ENCODE assay signal across 13 cellular contexts in genomic region chr1:183019860-183020259, GRCh38. TPM values are rescaled to one million over a fixed set of nuclear protein-coding genes. Genes with fewer than 3 reads are reported as not detected.
DNase-seq lines count a peak whose midpoint lies in the region; ATAC-seq and TF ChIP-seq lines count a peak whose summit lies in the region.
"Had no signal": no experiment of that assay in that cellular context is flagged by ENCODE, and none has a peak within 500 bp of the region (broad histone marks: within the 10 kb centered on the region; RNA-seq: fewer than 3 reads in every experiment).

No MANE protein-coding gene starts in this region.

- H3K9me3 ChIP-seq in HCT116 (ENCODE audit: control insufficient read depth in 1 of 2, insufficient read depth in 1 of 2, low read depth in 1 of 2, low read length in 2 of 2) (no peaks in the 10 kb centered on the region), PC-9 (ENCODE audit: insufficient read depth, low read depth) (no peaks in the 10 kb centered on the region), esophagus muscularis mucosa (no peaks in the 10 kb centered on the region)
- H3K9me3 ChIP-seq: left lung had no signal

- H3K9ac ChIP-seq in HCT116 (ENCODE audit: low read length), result no peak overlapping the region
- H3K9ac ChIP-seq: parathyroid adenoma had no signal

- TF ChIP-seq RAD21 in HCT116 (IDR thresholded peaks at IDR 0.05; ENCODE audit: low read depth), result no peak; the same call in 1 of the 2 replicates

- H3K27ac ChIP-seq in HCT116 (ENCODE audit: low read depth, low read length), result no peak overlapping the region
- no peak overlapping the region for H3K27ac ChIP-seq in PC-9
- peak overlapping the region in 1 of 4 donors; percentile 26 for H3K27ac ChIP-seq in esophagus muscularis mucosa (replicated peaks in 1 of 4)
- H3K27ac ChIP-seq: left lung, parathyroid adenoma, SJSA1 had no signal

- no peaks in the 10 kb centered on the region for H4K20me1 ChIP-seq in HCT116 (ENCODE audit: insufficient read depth)
- H4K20me1 ChIP-seq in PC-9 (ENCODE audit: insufficient read depth), result no peaks in the 10 kb centered on the region

- intact Hi-C loops in HCT116 (cut with micrococcal nuclease), result loop anchor here (5.0 kb wide), 1 partner anchor 167 kb away; the partner anchor contains the start of gene LAMC2
- intact Hi-C loops in PC-9 (cut with micrococcal nuclease; ENCODE audit: unreplicated experiment), result loop anchor here (5.0 to 10.0 kb wide), 4 partner anchors 135 to 602 kb away; partner anchors contain the start of genes DHX9 and SMG7
- intact Hi-C loops in esophagus muscularis mucosa (cut with DNase I), result loop anchor here (2.0 to 5.0 kb wide), 2 partner anchors 55 to 217 kb away; no protein-coding TSS in a partner anchor

- H3K9me2 ChIP-seq in HCT116 (ENCODE audit: insufficient read depth) (no peaks in the 10 kb centered on the region), PC-9 (ENCODE audit: insufficient read depth) (no peaks in the 10 kb centered on the region)

- CTCF ChIA-PET in HCT116 (lab: Charles Lee), result interaction anchor here (1.2 to 1.5 kb wide), 2 partner anchors 49 to 57 kb away, joined by 3 to 5 read pairs; no protein-coding TSS in a partner anchor
- CTCF ChIA-PET in PC-9 (lab: Charles Lee), result interaction anchor here (1.1 kb wide), 1 partner anchor 215 kb away, joined by 3 read pairs; no protein-coding TSS in a partner anchor
- CTCF ChIA-PET in HEK293T (lab: Yijun Ruan, JAX), result interaction anchor here (0.7 kb wide), 1 partner anchor 215 kb away, joined by 4 read pairs; no protein-coding TSS in a partner anchor

- H3K4me3 ChIP-seq in HCT116 (replicated peaks in 1 of 2; ENCODE audit: low read depth in 1 of 2, low read length in 2 of 2), result no peak overlapping the region
- no peak overlapping the region for H3K4me3 ChIP-seq in PC-9
- H3K4me3 ChIP-seq in esophagus muscularis mucosa, result no peak overlapping the region
- H3K4me3 ChIP-seq: left lung, SJSA1 had no signal

- H3K4me2 ChIP-seq in HCT116 (ENCODE audit: low read length), result peak overlapping the region; percentile 13; the same call in 1 of the 2 replicates
- peak overlapping the region; percentile 29; the same call in 1 of the 2 replicates for H3K4me2 ChIP-seq in PC-9

- H2AFZ ChIP-seq in HCT116 (ENCODE audit: low read depth, low read length, poor library complexity, severe bottlenecking) (peak overlapping the region; percentile 93), PC-9 (no peak overlapping the region)
- H2AFZ ChIP-seq: parathyroid adenoma had no signal

- WGBS in esophagus muscularis mucosa, result 40% methylated on average over 1 of the region's 1 CpG

- ATAC-seq in HCT116 (no peak), GM21737 (IDR thresholded peaks at IDR 0.05; ENCODE audit: unreplicated experiment) (no peak)
- ATAC-seq: left lung had no signal

- POLR2A ChIA-PET in HCT116 (lab: Charles Lee) (interaction anchor here (0.8 to 1.1 kb wide), 2 partner anchors 10 to 57 kb away, joined by 3 read pairs; no protein-coding TSS in a partner anchor), PC-9 (lab: Charles Lee; ENCODE audit: unreplicated experiment) (interaction anchor here (0.8 kb wide), 1 partner anchor 57 kb away, joined by 3 read pairs; no protein-coding TSS in a partner anchor), HEK293T (lab: Yijun Ruan, JAX) (interaction anchor here (1.0 kb wide), 1 partner anchor 127 kb away, joined by 3 read pairs; no protein-coding TSS in a partner anchor)

- RAD21 ChIA-PET in HCT116 (lab: Charles Lee; ENCODE audit: low non-redundant PET in 1 of 2, low total read pairs in 2 of 2, uncharacterized antibody in 2 of 2, unreplicated experiment in 2 of 2), result interaction anchor here (0.9 to 1.2 kb wide), 2 partner anchors 57 kb away, joined by 3 to 4 read pairs; no protein-coding TSS in a partner anchor

- H3K4me1 ChIP-seq in HCT116 (ENCODE audit: control insufficient read depth in 1 of 2, insufficient read depth in 2 of 2, low read length in 2 of 2) (peaks cover 28 to 42% of the 10 kb centered on the region in 2 experiments), PC-9 (replicated peaks; ENCODE audit: insufficient read depth) (peaks cover 28% of the 10 kb centered on the region), esophagus muscularis mucosa (peaks cover 6 to 24% (median 23%) of the 10 kb centered on the region in 4 donors)

- peaks cover 29% of the 10 kb centered on the region for H3F3A ChIP-seq in PC-9 (ENCODE audit: insufficient read depth, low read depth)

- H3K27me3 ChIP-seq in HCT116 (ENCODE audit: insufficient read depth, low read length) (no peaks in the 10 kb centered on the region), PC-9 (ENCODE audit: insufficient read depth, low read depth) (no peaks in the 10 kb centered on the region), esophagus muscularis mucosa (no peaks in the 10 kb centered on the region)
- H3K27me3 ChIP-seq: SJSA1 had no signal

- TF ChIP-seq POLR2A in HCT116 (IDR thresholded peaks at IDR 0.05; ENCODE audit: borderline replicate concordance, extremely low read depth, insufficient read depth, insufficient read length), result no peak
- no peak for TF ChIP-seq POLR2A in esophagus muscularis mucosa (IDR thresholded peaks at IDR 0.05; ENCODE audit: low read depth)

- TF ChIP-seq CTCF in HCT116 (IDR thresholded peaks at IDR 0.05 in 2 of 3, conservative IDR thresholded peaks at IDR 0.05 in 1 of 3; ENCODE audit: borderline replicate concordance in 1 of 3, insufficient read depth in 1 of 3, low read depth in 2 of 3, low read length in 2 of 3) (peak; percentile 14 to 16 (median 16); a peak in 3 of 6 replicates), PC-9 (conservative IDR thresholded peaks at IDR 0.05) (no peak), esophagus muscularis mucosa (IDR thresholded peaks at IDR 0.05) (peak; percentile 20 to 32 (median 30))

- BruUV-seq in HCT116 (replicated peaks; lab: Mats Ljungman, UMichigan) (no TSS peak), PC-9 (replicated peaks; lab: Mats Ljungman, UMichigan) (no TSS peak)

- H3K79me2 ChIP-seq in HCT116 (ENCODE audit: insufficient read depth, low read length) (peaks cover 9% of the 10 kb centered on the region), PC-9 (ENCODE audit: low read depth) (peaks cover 21% of the 10 kb centered on the region)
- H3K79me2 ChIP-seq: parathyroid adenoma had no signal

- H3K36me3 ChIP-seq in HCT116 (ENCODE audit: control insufficient read depth in 1 of 2, insufficient read depth in 2 of 2, low read length in 2 of 2) (no peaks in the 10 kb centered on the region), PC-9 (ENCODE audit: low read depth) (no peaks in the 10 kb centered on the region), esophagus muscularis mucosa (no peaks in the 10 kb centered on the region)
- H3K36me3 ChIP-seq: left lung had no signal

- DNase-seq in HCT116 (ENCODE audit: low read depth, low spot score), result no peak
- peak in 1 of 2 experiments; percentile 17 for DNase-seq in PC-9
- no peak for DNase-seq in esophagus muscularis mucosa (ENCODE audit: extremely low spot score)
- DNase-seq in renal cortical epithelial cell (ENCODE audit: low read depth), result peak; percentile 81
- no peak for DNase-seq in ureter (ENCODE audit: low spot score)
- DNase-seq in HEK293T (ENCODE audit: extremely low spot score), result no peak
- DNase-seq: activated CD4-positive, alpha-beta T cell treated with anti-CD3 and anti-CD28 coated beads for 48 hours; activated naive CD4-positive, alpha-beta T cell; left lung; NCI-H2081 treated with DMSO at 0.1 percent for 48 hours had no signal

- TF ChIP-seq EP300 in esophagus muscularis mucosa (IDR thresholded peaks at IDR 0.05), result no peak

TF ChIP-seq in HCT116, 20 proteins besides CTCF, POLR2A, EP300 and RAD21:
- TF ChIP-seq, protein P1, sequence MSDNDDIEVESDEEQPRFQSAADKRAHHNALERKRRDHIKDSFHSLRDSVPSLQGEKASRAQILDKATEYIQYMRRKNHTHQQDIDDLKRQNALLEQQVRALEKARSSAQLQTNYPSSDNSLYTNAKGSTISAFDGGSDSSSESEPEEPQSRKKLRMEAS (IDR thresholded peaks at IDR 0.05), result peak; percentile 14; the same call in 1 of the 2 replicates
- TF ChIP-seq POLR2AphosphoS5 (IDR thresholded peaks at IDR 0.05; ENCODE audit: low read depth, low read length), result no peak
- no peak for TF ChIP-seq TCF7L2 (IDR thresholded peaks at IDR 0.05; ENCODE audit: borderline replicate concordance, extremely low read depth, insufficient read depth, insufficient read length)

TF ChIP-seq in HEK293T, 16 proteins besides CTCF, POLR2A, EP300 and RAD21:
- TF ChIP-seq FOXM1 (IDR thresholded peaks at IDR 0.05; ENCODE audit: borderline replicate concordance) (no peak), LEF1 (IDR thresholded peaks at IDR 0.05; ENCODE audit: borderline replicate concordance) (no peak), FOXK2 (IDR thresholded peaks at IDR 0.05) (no peak), L3MBTL2 (conservative IDR thresholded peaks at IDR 0.05) (no peak), FOXA1 (IDR thresholded peaks at IDR 0.05) (no peak), TARDBP (IDR thresholded peaks at IDR 0.05) (no peak)

RNA-seq across cellular contexts. Expression of gene LAMC1, which starts 3.4 kb away (rescaled TPM):
- 61.2 TPM for total RNA-seq in HCT116 (2021; ENCODE audit: unreplicated experiment)
- 37.6 and 52.3 TPM in 2 replicates for polyA plus RNA-seq in HCT116 (2012)
- total RNA-seq in PC-9 (2021), result 95.5 and 121 TPM in 2 replicates
- total RNA-seq in esophagus muscularis mucosa, result 100 to 1,000 TPM; 387 to 474 (median 408) TPM
- 241 and 266 TPM in 2 replicates for total RNA-seq in renal cortical epithelial cell
- total RNA-seq in ureter, result 111 TPM
